In the genomic region with DNA sequence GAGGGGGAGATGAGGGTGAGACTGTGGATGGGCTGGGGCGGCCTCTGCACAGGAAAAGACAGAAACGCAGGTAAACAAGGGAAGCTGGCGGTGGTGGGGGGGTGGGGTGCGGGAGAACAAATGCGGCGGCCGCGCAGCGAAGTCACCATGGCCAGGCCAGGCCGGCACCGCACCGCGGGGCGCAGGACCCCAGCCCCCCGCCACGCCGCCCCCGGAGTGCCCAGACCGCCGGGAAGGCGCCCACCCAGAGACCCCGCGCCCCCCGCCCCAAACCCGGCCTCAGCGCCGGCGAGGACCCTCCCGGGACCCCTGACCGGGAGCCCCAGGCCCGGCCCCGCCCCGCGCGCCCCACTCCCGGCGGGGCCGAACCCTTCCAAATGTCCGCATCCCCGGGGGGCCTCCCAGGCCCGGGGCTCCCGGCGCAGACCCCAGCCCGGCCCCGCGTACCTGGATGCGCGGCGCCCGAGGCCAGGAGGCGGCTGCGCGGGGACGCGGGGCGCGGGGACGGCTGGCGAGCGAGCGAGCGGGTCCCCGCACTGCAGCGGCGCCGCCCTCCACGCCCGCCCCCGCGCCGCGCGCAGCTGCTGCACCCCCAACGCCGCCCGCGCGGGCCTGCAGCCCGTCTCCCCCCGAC, we compare ENCODE assay signal across 9 cellular contexts. TPM values are rescaled to one million over a fixed set of nuclear protein-coding genes. Genes with fewer than 3 reads are reported as not detected.
A peak's percentile ranks its signal among the peaks of the same experiment; 100 is the strongest.
DNase-seq lines count a peak whose midpoint lies in the region; TF ChIP-seq lines count a peak whose summit lies in the region.
"Had no signal": no experiment of that assay in that cellular context is flagged by ENCODE, and none has a peak within 500 bp of the region (broad histone marks: within the 10 kb centered on the region; RNA-seq: fewer than 3 reads in every experiment).

No MANE protein-coding gene starts in this region.

- H3K4me1 ChIP-seq in BLaER1 (peaks cover 20% of the 10 kb centered on the region), esophagus squamous epithelium (peaks cover 0 to 19% (median 14%) of the 10 kb centered on the region in 3 donors), ovary (ENCODE audit: insufficient read depth) (peaks cover 5% of the 10 kb centered on the region), adrenal gland (replicated peaks in 1 of 2) (no peaks in the 10 kb centered on the region)

- no peak overlapping the region for H3K4me2 ChIP-seq in BLaER1

- TF ChIP-seq EP300 in ovary (IDR thresholded peaks at IDR 0.05), result no peak

- CTCF ChIA-PET in GM10248 (lab: Yijun Ruan, JAX), result no interaction called here

- H3K4me3 ChIP-seq in BLaER1 (peak overlapping the region; percentile 46; the same call in 1 of the 2 replicates), SK-N-MC (peak overlapping the region; percentile 38; the same call in 1 of the 2 replicates), esophagus squamous epithelium (peak overlapping the region; percentile 39 to 74 (median 59)), ovary (peak overlapping the region; percentile 52), adrenal gland (peak overlapping the region in 1 of 4 donors; percentile 74)
- H3K4me3 ChIP-seq: MG63 had no signal

- intact Hi-C loops in esophagus squamous epithelium (cut with DNase I), result no loop called here
- intact Hi-C loops in ovary (cut with DNase I), result no loop called here
- intact Hi-C loops in adrenal gland (cut with DNase I), result no loop called here

- POLR2A ChIA-PET in GM10248 (lab: Yijun Ruan, JAX), result no interaction called here

- peaks cover 17% of the 10 kb centered on the region for H3K27me3 ChIP-seq in BLaER1
- H3K27me3 ChIP-seq in esophagus squamous epithelium, result peaks cover 0 to 9% (median 0%) of the 10 kb centered on the region in 4 donors
- no peaks in the 10 kb centered on the region for H3K27me3 ChIP-seq in ovary
- H3K27me3 ChIP-seq in adrenal gland, result peaks cover 3% of the 10 kb centered on the region
- H3K27me3 ChIP-seq: MG63 had no signal

- H3K9me3 ChIP-seq in BLaER1, result no peaks in the 10 kb centered on the region
- H3K9me3 ChIP-seq in SK-N-MC (ENCODE audit: low read depth, low read length), result no peaks in the 10 kb centered on the region
- H3K9me3 ChIP-seq in esophagus squamous epithelium, result no peaks in the 10 kb centered on the region
- no peaks in the 10 kb centered on the region for H3K9me3 ChIP-seq in ovary
- no peaks in the 10 kb centered on the region for H3K9me3 ChIP-seq in adrenal gland (replicated peaks in 1 of 3)
- H3K9me3 ChIP-seq: MG63 had no signal

- TF ChIP-seq POLR2A in esophagus squamous epithelium (IDR thresholded peaks at IDR 0.05) (no peak), ovary (IDR thresholded peaks at IDR 0.05) (no peak), adrenal gland (IDR thresholded peaks at IDR 0.05) (no peak)

- WGBS in esophagus squamous epithelium, 2 donors, result 22% methylated on average over 13 of the region's 80 CpGs; no CpG with 5 or more reads in 1 of the 2 donors
- 0 to 1% (median 1%) methylated on average over 15 to 79 of the region's 80 CpGs for WGBS in ovary, 3 donors
- WGBS in adrenal gland, 4 donors, result 2 to 23% (median 5%) methylated on average over 6 to 74 of the region's 80 CpGs

- H3K27ac ChIP-seq in BLaER1 (no peak overlapping the region), SK-N-MC (no peak overlapping the region), esophagus squamous epithelium (peak overlapping the region; percentile 39 to 68 (median 65)), ovary (peak overlapping the region in 1 of 2 donors; percentile 75), adrenal gland (peak overlapping the region in 2 of 5 donors; percentile 5 to 36)

- no peak overlapping the region for H3K9ac ChIP-seq in BLaER1
- H3K9ac ChIP-seq in SK-N-MC (ENCODE audit: insufficient read length), result no peak overlapping the region

- 0 out of 2 replicates have a peak, but pooled peaks cover 6% of the 10 kb centered on the region for H3K36me3 ChIP-seq in BLaER1
- no peaks in the 10 kb centered on the region for H3K36me3 ChIP-seq in SK-N-MC (ENCODE audit: insufficient read depth, low read length)
- peaks cover 0 to 7% (median 0%) of the 10 kb centered on the region in 3 donors for H3K36me3 ChIP-seq in esophagus squamous epithelium
- H3K36me3 ChIP-seq in ovary, result no peaks in the 10 kb centered on the region
- no peaks in the 10 kb centered on the region for H3K36me3 ChIP-seq in adrenal gland (replicated peaks in 1 of 2)
- H3K36me3 ChIP-seq: MG63 had no signal

- 0 out of 2 replicates have a peak, but pooled peaks cover 8% of the 10 kb centered on the region for H4K20me1 ChIP-seq in BLaER1

- TF ChIP-seq CTCF in esophagus squamous epithelium (IDR thresholded peaks at IDR 0.05) (no peak), ovary (IDR thresholded peaks at IDR 0.05) (no peak), adrenal gland (IDR thresholded peaks at IDR 0.05) (no peak), GM10248 (IDR thresholded peaks at IDR 0.05; ENCODE audit: control extremely low read depth, extremely low read depth, low read depth, missing control alignments) (no peak)

- no peak for DNase-seq in SK-N-MC (ENCODE audit: low read depth, low spot score)
- DNase-seq in esophagus squamous epithelium (lab: John Stamatoyannopoulos, UW), result no peak
- DNase-seq in ovary, result peak in 1 of 5 donors; percentile 47
- no peak for DNase-seq in adrenal gland
- DNase-seq in Ammon's horn (ENCODE audit: low spot score), result no peak
- DNase-seq in NCI-H2107 (lab: John Stamatoyannopoulos, UW), result no peak
- DNase-seq in GM10248 (ENCODE audit: extremely low spot score), result no peak
- DNase-seq: MG63 had no signal

RNA-seq across cellular contexts. Expression of gene DNAAF5, which starts 14.4 kb away (rescaled TPM):
- total RNA-seq in esophagus squamous epithelium (10 to 100 TPM; 23.7 to 30.1 (median 28.2) TPM), ovary (10 to 100 TPM; 16.3 to 41.0 (median 26.0) TPM), adrenal gland (10 to 100 TPM; 14.5 to 32.7 (median 23.4) TPM)
- polyA plus RNA-seq in ovary (10 to 100 TPM; 12.9 to 14.7 TPM), adrenal gland (10 to 100 TPM in 1 of 3 donors, 1 to 10 TPM in 2; 7.9 to 11.1 (median 8.8) TPM)

RNA-seq across cellular contexts. Expression of gene PRKAR1B, which starts 15.0 kb away (rescaled TPM):
- total RNA-seq in esophagus squamous epithelium, result 10 to 100 TPM; 10.2 to 13.1 (median 12.5) TPM
- total RNA-seq in ovary, result 10 to 100 TPM; 14.3 to 49.0 (median 42.9) TPM
- 10 to 100 TPM; 22.6 to 34.0 TPM for polyA plus RNA-seq in ovary
- total RNA-seq in adrenal gland, result 10 to 100 TPM in 7 of 8 donors, 1 to 10 TPM in 1; 5.2 to 21.5 (median 13.6) TPM
- polyA plus RNA-seq in adrenal gland, result 10 to 100 TPM in 1 of 3 donors, 1 to 10 TPM in 2; 8.4 to 17.3 (median 8.7) TPM

Comparison
In these comparisons a context has a peak if more than half of its experiments do, and no peak if none do; other contexts are left out.
1. H3K27ac ChIP-seq: peak in esophagus squamous epithelium (4 of 4); none in BLaER1 (single experiment) and SK-N-MC (single experiment).